6 cellular contexts compared by ENCODE assay signal in genomic region chr19:1884719-1885334, GRCh38. TPM values are rescaled to one million over a fixed set of nuclear protein-coding genes. Genes with fewer than 3 reads are reported as not detected.
DNase-seq lines count a peak whose midpoint lies in the region; ATAC-seq and TF ChIP-seq lines count a peak whose summit lies in the region.

No MANE protein-coding gene starts in this region.

- H3K27me3 ChIP-seq in Panc1 (ENCODE audit: control insufficient read depth, insufficient read depth, low read length), result no peaks in the 10 kb centered on the region
- no peaks in the 10 kb centered on the region for H3K27me3 ChIP-seq in tibial artery

- ATAC-seq in GM21381 (IDR thresholded peaks at IDR 0.05; ENCODE audit: unreplicated experiment), result peak; percentile 13
- peak; percentile 52 for ATAC-seq in Panc1
- peak; percentile 1 for ATAC-seq in left ventricle myocardium superior

- in situ Hi-C loops in Panc1 (cut with HindIII; ENCODE audit: low pct_unique_long_range_greater_than_20kb, low sequenced_read_pairs), result no loop called here

- intact Hi-C loops in Panc1 (cut with micrococcal nuclease; ENCODE audit: unreplicated experiment) (no loop called here), left ventricle myocardium superior (cut with micrococcal nuclease) (no loop called here), tibial artery (cut with DNase I; ENCODE audit: low total_unique reads) (no loop called here)

- H3K9me3 ChIP-seq in Panc1 (ENCODE audit: control insufficient read depth, insufficient read depth, low read depth, low read length), result no peaks in the 10 kb centered on the region
- no peaks in the 10 kb centered on the region for H3K9me3 ChIP-seq in tibial artery

- H3K4me3 ChIP-seq in Panc1 (ENCODE audit: low read depth in 2 of 2, low read length in 2 of 2) (peak overlapping the region; percentile 76 to 82), tibial artery (peak overlapping the region; percentile 84 to 94)

- DNase-seq in Panc1 (ENCODE audit: low read depth, low spot score) (no peak), left ventricle myocardium superior (no peak), tibial artery (peak in 1 of 2 donors; percentile 70), glomerular visceral epithelial cell (ENCODE audit: extremely low spot score) (no peak)
- DNase-seq in stimulated activated CD4-positive, alpha-beta T cell treated with anti-CD3 and anti-CD28 coated beads, Interleukin-2, amount 100 ng/mL, for 48 hours, result no peak

- no TSS peak for BruUV-seq in Panc1 (replicated peaks; lab: Mats Ljungman, UMichigan)

- H3K27ac ChIP-seq in Panc1 (ENCODE audit: low read length) (peak overlapping the region; percentile 77), tibial artery (peak overlapping the region; percentile 79)

- H3K4me1 ChIP-seq in Panc1 (ENCODE audit: control insufficient read depth, insufficient read depth, low read length) (peaks cover 22% of the 10 kb centered on the region), tibial artery (peaks cover 0 to 51% (median 36%) of the 10 kb centered on the region in 4 donors)

- POLR2A ChIA-PET in Panc1 (lab: Charles Lee), result no interaction called here

- peaks cover 4% of the 10 kb centered on the region; the same call in 1 of the 2 replicates for H3K36me3 ChIP-seq in Panc1 (ENCODE audit: control insufficient read depth, insufficient read depth, low read length)
- H3K36me3 ChIP-seq in tibial artery, result peaks cover 0 to 13% (median 0%) of the 10 kb centered on the region in 3 donors

- CTCF ChIA-PET in Panc1 (lab: Charles Lee), result interaction anchor here (0.6 to 0.8 kb wide), 2 partner anchors 9 to 1214 kb away, joined by 4 to 6 read pairs; no protein-coding TSS in a partner anchor

- TF ChIP-seq CTCF in Panc1 (IDR thresholded peaks at IDR 0.05), result no peak
- no peak for TF ChIP-seq CTCF in tibial artery (IDR thresholded peaks at IDR 0.05)

RNA-seq across cellular contexts. Expression of gene ABHD17A, which starts 0.5 kb away (rescaled TPM):
- total RNA-seq in Panc1 (2021; ENCODE audit: unreplicated experiment) (57.1 TPM), left ventricle myocardium superior (64.4 TPM)
- 92.3 TPM for polyA plus RNA-seq in Panc1 (2012; ENCODE audit: insufficient read length)

RNA-seq across cellular contexts. Expression of gene ADAT3, which starts 20.4 kb away (rescaled TPM):
- 8.9 TPM for total RNA-seq in Panc1 (2021; ENCODE audit: unreplicated experiment)
- 8.5 TPM for polyA plus RNA-seq in Panc1 (2012; ENCODE audit: insufficient read length)
- total RNA-seq in left ventricle myocardium superior, result 2.0 TPM

RNA-seq across cellular contexts. Expression of gene SCAMP4, which starts 20.4 kb away (rescaled TPM):
- total RNA-seq in Panc1 (2021; ENCODE audit: unreplicated experiment) (98.4 TPM), left ventricle myocardium superior (16.4 TPM)
- 94.3 TPM for polyA plus RNA-seq in Panc1 (2012; ENCODE audit: insufficient read length)

RNA-seq across cellular contexts. Expression of gene KLF16, which starts 21.4 kb away (rescaled TPM):
- total RNA-seq in Panc1 (2021; ENCODE audit: unreplicated experiment) (79.3 TPM), left ventricle myocardium superior (9.8 TPM)
- polyA plus RNA-seq in Panc1 (2012; ENCODE audit: insufficient read length), result 74.5 TPM

RNA-seq across cellular contexts. Expression of gene REXO1, which starts 36.5 kb away (rescaled TPM):
- total RNA-seq in Panc1 (2021; ENCODE audit: unreplicated experiment), result 52.1 TPM
- polyA plus RNA-seq in Panc1 (2012; ENCODE audit: insufficient read length), result 66.2 TPM
- 16.0 TPM for total RNA-seq in left ventricle myocardium superior

Comparison
In these comparisons a context has a peak if more than half of its experiments do, and no peak if none do; other contexts are left out.
1. ATAC-seq: peak in every context shown above with its lines; median percentile 52 in Panc1; 13 in GM21381; 1 in left ventricle myocardium superior.